ENCODE assay signal across 8 cellular contexts in genomic region chr22:38973289-38974169, GRCh38.
A peak's percentile ranks its signal among the peaks of the same experiment; 100 is the strongest.
DNase-seq lines count a peak whose midpoint lies in the region; ATAC-seq and TF ChIP-seq lines count a peak whose summit lies in the region.

No MANE protein-coding gene starts in this region.

- no peak for ATAC-seq in HG02623 (IDR thresholded peaks at IDR 0.05; ENCODE audit: unreplicated experiment)
- no peak for ATAC-seq in GM19023 (IDR thresholded peaks at IDR 0.05; ENCODE audit: unreplicated experiment)
- no peak for ATAC-seq in GM18870 (IDR thresholded peaks at IDR 0.05; ENCODE audit: unreplicated experiment)

- H3K4me3 ChIP-seq in HL-60 (replicated peaks; ENCODE audit: insufficient read depth, low read length) = no peak overlapping the region

- peaks cover 6% of the 10 kb centered on the region for H3K27me3 Mint-ChIP-seq in nephron (ENCODE audit: low read depth)

- no peaks in the 10 kb centered on the region for H3K4me1 Mint-ChIP-seq in nephron

- no peak overlapping the region for H3K27ac ChIP-seq in HL-60 (replicated peaks)

- peaks cover 4% of the 10 kb centered on the region for H3K9me3 Mint-ChIP-seq in nephron

- no peak overlapping the region for H3K4me3 Mint-ChIP-seq in nephron

- DNase-seq in COLO668 (lab: John Stamatoyannopoulos, UW; ENCODE audit: unreplicated experiment) = peak; percentile 49
- peak in 1 of 2 experiments; percentile 21 for DNase-seq in HL-60 (ENCODE audit: low read depth in 1 of 2, low spot score in 1 of 2)
- peak; percentile 24 for DNase-seq in activated CD4-positive, CD25-positive, alpha-beta regulatory T cell treated with anti-CD3 and anti-CD28 coated beads, Interleukin-2, amount 50 U/mL, for 16 hours (ENCODE audit: low read depth, low spot score)
- peak; percentile 27 for DNase-seq in dedifferentiated amniotic fluid mesenchymal stem cell (ENCODE audit: extremely low spot score)

- H3K36me3 Mint-ChIP-seq in nephron (ENCODE audit: low read depth) = no peaks in the 10 kb centered on the region

- TF ChIP-seq CTCF in HL-60 (IDR thresholded peaks at IDR 0.05; ENCODE audit: insufficient read depth, low read length) (peak; percentile 90), nephron (IDR thresholded peaks at IDR 0.05; ENCODE audit: unreplicated experiment in 3 of 3) (peak; percentile 53 to 73 (median 59))

- no peaks in the 10 kb centered on the region for H3K27me3 ChIP-seq in HL-60 (ENCODE audit: insufficient read depth, poor library complexity, severe bottlenecking)

- no peak overlapping the region for H3K27ac Mint-ChIP-seq in nephron
